34 cellular contexts compared by ENCODE assay signal in genomic region chr1:177732178-177732577, GRCh38.
"Had no signal": no experiment of that assay in that cellular context is flagged by ENCODE, and none has a peak within 500 bp of the region (broad histone marks: within the 10 kb centered on the region; RNA-seq: fewer than 3 reads in every experiment).

No MANE protein-coding gene starts in this region.

- DNase-seq: activated B cell treated with CpG ODN at 0.5 μM for 24 hours; activated CD4-positive, alpha-beta T cell treated with anti-CD3 and anti-CD28 coated beads for 48 hours; activated CD4-positive, alpha-beta T cell treated with anti-CD3 and anti-CD28 coated beads, Interleukin-2, amount 50 U/mL, for 4 hours; activated CD4-positive, CD25-positive, alpha-beta regulatory T cell treated with anti-CD3 and anti-CD28 coated beads, Interleukin-2, amount 50 U/mL, for 72 hours; activated CD8-positive, alpha-beta memory T cell treated with anti-CD3 and anti-CD28 coated beads, Interleukin-2, amount 50 U/mL, for 4 hours; activated gamma-delta T cell treated with Interleukin-2 at 50 U/mL for 16 hours; activated naive CD4-positive, alpha-beta T cell treated with anti-CD3 and anti-CD28 coated beads, Interleukin-2, amount 50 U/mL, for 16 hours; activated naive CD8-positive, alpha-beta T cell treated with anti-CD3 and anti-CD28 coated beads for 36 hours; activated T-cell treated with anti-CD3 and anti-CD28 coated beads for 4 hours; activated T-cell treated with anti-CD3 and anti-CD28 coated beads, Interleukin-2, amount 50 U/mL, for 4 hours; amniotic stem cell; aorta; brain microvascular endothelial cell; colonic mucosa; Kasumi-1; MG63; NCI-H1092; NCI-H1436 treated with DMSO at 0.1 percent for 48 hours; NCI-H1694 treated with DMSO at 0.1 percent for 48 hours; NCI-H2029; NCI-H345; NCI-H524 treated with DMSO at 0.1 percent for 48 hours; NK-92 treated with Interleukin-12 subunit alpha and Interleukin-12 subunit beta, amount 100 ng/mL, for 24 hours; PC-3; Peyer's patch; RPMI8226; SHP77 treated with DMSO at 0.1 percent for 48 hours; SK-N-SH had no signal

- H3K9me3 Mint-ChIP-seq: activated T-helper 1 cell treated with anti-CD3 and anti-CD28 coated beads, Interleukin-12 subunit alpha, Interleukin-12 subunit beta, Interleukin-2, Interleukin-4 antibody, amounts not matched to agents 30 ng/mL and 10 ng/mL and 1 ng/mL, durations not matched to agents 14 hours and 24 hours and 36 hours; T-helper 1 cell treated with Interleukin-12 subunit alpha and Interleukin-12 subunit beta and Interleukin-4 antibody, amounts not matched to agents 30 μg/mL and 1 μg/mL, for 36 hours; T-helper 2 cell treated with Interferon-gamma antibody and Interleukin-4, amounts not matched to agents 5 μg/mL and 100 μg/mL, for 36 hours had no signal

- H3K27me3 ChIP-seq: brain microvascular endothelial cell, colonic mucosa, MG63, Peyer's patch, SJSA1 had no signal

- H3K4me1 ChIP-seq: colonic mucosa, Peyer's patch, SJSA1 had no signal

- H3K27me3 Mint-ChIP-seq: activated B cell treated with CpG ODN at 0.5 μM for 24 hours; activated naive CD8-positive, alpha-beta T cell treated with anti-CD3 and anti-CD28 coated beads for 36 hours; central memory CD8-positive, alpha-beta T cell had no signal

- H3K4me3 ChIP-seq: colonic mucosa, MG63, Peyer's patch, SJSA1 had no signal

- H3K9me3 ChIP-seq: colonic mucosa, MG63, Peyer's patch, SJSA1, SK-N-SH had no signal

- H3K27ac ChIP-seq: brain microvascular endothelial cell, colonic mucosa, Peyer's patch, SJSA1, VCaP had no signal

- H3K4me2 ChIP-seq: SK-N-SH had no signal

- H3K27ac Mint-ChIP-seq: activated B cell treated with CpG ODN at 0.5 μM for 24 hours; activated naive CD8-positive, alpha-beta T cell treated with anti-CD3 and anti-CD28 coated beads for 36 hours; activated T-helper 1 cell treated with anti-CD3 and anti-CD28 coated beads, Interleukin-12 subunit alpha, Interleukin-12 subunit beta, Interleukin-2, Interleukin-4 antibody, amounts not matched to agents 30 ng/mL and 10 ng/mL and 1 ng/mL, durations not matched to agents 14 hours and 24 hours and 36 hours; T-helper 1 cell treated with Interleukin-12 subunit alpha and Interleukin-12 subunit beta and Interleukin-4 antibody, amounts not matched to agents 30 μg/mL and 1 μg/mL, for 36 hours; T-helper 2 cell treated with Interferon-gamma antibody and Interleukin-4, amounts not matched to agents 5 μg/mL and 100 μg/mL, for 36 hours had no signal

- H3K36me3 Mint-ChIP-seq: activated naive CD8-positive, alpha-beta T cell treated with anti-CD3 and anti-CD28 coated beads for 36 hours had no signal

- H3K9ac ChIP-seq: SK-N-SH had no signal

- H3K4me3 Mint-ChIP-seq: activated B cell treated with CpG ODN at 0.5 μM for 24 hours; activated naive CD8-positive, alpha-beta T cell treated with anti-CD3 and anti-CD28 coated beads for 36 hours; activated T-cell treated with anti-CD3 and anti-CD28 coated beads, Interleukin-2, amount 50 U/mL, for 4 hours; activated T-helper 1 cell treated with anti-CD3 and anti-CD28 coated beads, Interleukin-12 subunit alpha, Interleukin-12 subunit beta, Interleukin-2, Interleukin-4 antibody, amounts not matched to agents 30 ng/mL and 10 ng/mL and 1 ng/mL, durations not matched to agents 14 hours and 24 hours and 36 hours; central memory CD8-positive, alpha-beta T cell; T-helper 1 cell treated with Interleukin-12 subunit alpha and Interleukin-12 subunit beta and Interleukin-4 antibody, amounts not matched to agents 30 μg/mL and 1 μg/mL, for 36 hours; T-helper 2 cell treated with Interferon-gamma antibody and Interleukin-4, amounts not matched to agents 5 μg/mL and 100 μg/mL, for 36 hours had no signal

- ATAC-seq: activated T-cell treated with anti-CD3 and anti-CD28 coated beads, Interleukin-2, amount 50 U/mL, for 4 hours; PC-3 had no signal

- H3K36me3 ChIP-seq: brain microvascular endothelial cell, colonic mucosa, MG63, Peyer's patch, SJSA1 had no signal

- H3K4me1 Mint-ChIP-seq: activated B cell treated with CpG ODN at 0.5 μM for 24 hours; activated naive CD8-positive, alpha-beta T cell treated with anti-CD3 and anti-CD28 coated beads for 36 hours; central memory CD8-positive, alpha-beta T cell had no signal
